1 cellular context compared by ENCODE assay signal in genomic region chr9:86329649-86330048, GRCh38.
TF ChIP-seq lines count a peak whose summit lies in the region.

No MANE protein-coding gene starts in this region.

TF ChIP-seq in GM23338, 12 proteins besides CTCF, POLR2A, EP300 and RAD21 (continued from another document):
- TF ChIP-seq ZNF462 (CRISPR knock-in tag; IDR thresholded peaks at IDR 0.05) = no peak
- no peak for TF ChIP-seq EZH2phosphoT487 (IDR thresholded peaks at IDR 0.05; ENCODE audit: unreplicated experiment)
- no peak for TF ChIP-seq POLR2AphosphoS5 (IDR thresholded peaks at IDR 0.05; ENCODE audit: low read depth)
- no peak for TF ChIP-seq JUNB (IDR thresholded peaks at IDR 0.05; ENCODE audit: unreplicated experiment)
- TF ChIP-seq ZNF114 (CRISPR knock-in tag; IDR thresholded peaks at IDR 0.05) = no peak
